ENCODE assay signal across 8 cellular contexts in genomic region chr4:3346146-3346545, GRCh38. TPM values are rescaled to one million over a fixed set of nuclear protein-coding genes. Genes with fewer than 3 reads are reported as not detected.
DNase-seq lines count a peak whose midpoint lies in the region; ATAC-seq lines count a peak whose summit lies in the region.

No MANE protein-coding gene starts in this region.

- peak; percentile 88 for ATAC-seq in activated CD8-positive, alpha-beta memory T cell treated with anti-CD3 and anti-CD28 coated beads, Interleukin-2, amount 10 ng/mL, durations not matched to agents 7 days and 5 days
- no peak for ATAC-seq in HG03460 (IDR thresholded peaks at IDR 0.05; ENCODE audit: unreplicated experiment)

- no peak overlapping the region for H4K8ac ChIP-seq in trophoblast cell (ENCODE audit: low read depth, low read length)

- no peak overlapping the region for H3K4me3 Mint-ChIP-seq in activated CD4-positive, alpha-beta memory T cell treated with anti-CD3 and anti-CD28 coated beads for 36 hours
- no peak overlapping the region for H3K4me3 Mint-ChIP-seq in activated CD4-positive, alpha-beta memory T cell treated with anti-CD3 and anti-CD28 coated beads, Interleukin-2, amount 10 ng/mL, durations not matched to agents 7 days and 5 days
- H3K4me3 Mint-ChIP-seq in activated CD8-positive, alpha-beta memory T cell treated with anti-CD3 and anti-CD28 coated beads, Interleukin-2, amount 10 ng/mL, durations not matched to agents 7 days and 5 days = no peak overlapping the region

- H4K12ac ChIP-seq in trophoblast cell (ENCODE audit: low read depth, low read length) = no peak overlapping the region

- no peaks in the 10 kb centered on the region for H3K79me1 ChIP-seq in trophoblast cell (ENCODE audit: low read length)

- no peak overlapping the region for H2BK12ac ChIP-seq in trophoblast cell (ENCODE audit: low read length)

- H3K4me1 Mint-ChIP-seq in activated CD4-positive, alpha-beta memory T cell treated with anti-CD3 and anti-CD28 coated beads for 36 hours (ENCODE audit: low read depth) = peaks cover 18% of the 10 kb centered on the region
- H3K4me1 Mint-ChIP-seq in activated CD4-positive, alpha-beta memory T cell treated with anti-CD3 and anti-CD28 coated beads, Interleukin-2, amount 10 ng/mL, durations not matched to agents 7 days and 5 days = peaks cover 6% of the 10 kb centered on the region
- peaks cover 11% of the 10 kb centered on the region for H3K4me1 Mint-ChIP-seq in activated CD8-positive, alpha-beta memory T cell treated with anti-CD3 and anti-CD28 coated beads, Interleukin-2, amount 10 ng/mL, durations not matched to agents 7 days and 5 days

- no peak overlapping the region for H2BK120ac ChIP-seq in trophoblast cell (ENCODE audit: insufficient read depth, low read length, poor library complexity)

- CTCF ChIA-PET in activated CD4-positive, alpha-beta memory T cell treated with anti-CD3 and anti-CD28 coated beads for 36 hours (lab: Charles Lee) = interaction anchor here (0.6 to 2.7 kb wide), 23 partner anchors 8 to 535 kb away, joined by 3 to 33 read pairs (median 4); partner anchors contain the start of gene HGFAC
- CTCF ChIA-PET in activated CD4-positive, alpha-beta memory T cell treated with anti-CD3 and anti-CD28 coated beads, Interleukin-2, amount 10 ng/mL, durations not matched to agents 7 days and 5 days (lab: Charles Lee) = interaction anchor here (0.6 to 1.9 kb wide), 17 partner anchors 9 to 535 kb away, joined by 3 to 10 read pairs (median 4); partner anchors contain the start of gene HGFAC
- CTCF ChIA-PET in activated CD8-positive, alpha-beta memory T cell treated with anti-CD3 and anti-CD28 coated beads, Interleukin-2, amount 10 ng/mL, durations not matched to agents 7 days and 5 days (lab: Charles Lee) = interaction anchor here (0.9 to 2.4 kb wide), 14 partner anchors 8 to 535 kb away, joined by 3 to 17 read pairs (median 3); no protein-coding TSS in a partner anchor

- no peaks in the 10 kb centered on the region for H3K79me2 ChIP-seq in trophoblast cell (ENCODE audit: control insufficient read depth, insufficient read depth, low read length, poor library complexity)

- peak; percentile 28 for DNase-seq in activated CD4-positive, alpha-beta memory T cell treated with anti-CD3 and anti-CD28 coated beads for 36 hours
- DNase-seq in activated CD4-positive, alpha-beta memory T cell treated with anti-CD3 and anti-CD28 coated beads, Interleukin-2, amount 10 ng/mL, durations not matched to agents 7 days and 5 days = no peak
- DNase-seq in HCEC 1CT (peak; percentile 60), NCI-H2107 treated with DMSO at 0.1 percent for 48 hours (lab: John Stamatoyannopoulos, UW; ENCODE audit: unreplicated experiment) (peak; percentile 57), glomerular visceral epithelial cell (ENCODE audit: extremely low spot score) (peak; percentile 76), trophoblast cell (peak; percentile 22 to 85)
- peak; percentile 50 for DNase-seq in activated CD8-positive, alpha-beta memory T cell treated with anti-CD3 and anti-CD28 coated beads, Interleukin-2, amount 10 ng/mL, durations not matched to agents 7 days and 5 days

- H3K9ac ChIP-seq in trophoblast cell (ENCODE audit: low read length) = no peak overlapping the region

- intact Hi-C loops in activated CD4-positive, alpha-beta memory T cell treated with anti-CD3 and anti-CD28 coated beads for 36 hours (cut with micrococcal nuclease) = loop anchor here (1.0 kb wide), 1 partner anchor 97 kb away; no protein-coding TSS in a partner anchor

- H4K91ac ChIP-seq in trophoblast cell (ENCODE audit: low read depth, low read length) = no peak overlapping the region

- H3K27me3 ChIP-seq in trophoblast cell (ENCODE audit: insufficient read depth, low read length) = no peaks in the 10 kb centered on the region

- no CpG with 5 or more reads among the region's 4 CpGs for WGBS in trophoblast cell (ENCODE audit: extremely low coverage, insufficient coverage, insufficient read length)

- no peaks in the 10 kb centered on the region for H3K9me3 Mint-ChIP-seq in activated CD4-positive, alpha-beta memory T cell treated with anti-CD3 and anti-CD28 coated beads for 36 hours
- no peaks in the 10 kb centered on the region for H3K9me3 Mint-ChIP-seq in activated CD4-positive, alpha-beta memory T cell treated with anti-CD3 and anti-CD28 coated beads, Interleukin-2, amount 10 ng/mL, durations not matched to agents 7 days and 5 days
- H3K9me3 Mint-ChIP-seq in activated CD8-positive, alpha-beta memory T cell treated with anti-CD3 and anti-CD28 coated beads, Interleukin-2, amount 10 ng/mL, durations not matched to agents 7 days and 5 days (ENCODE audit: low read depth) = no peaks in the 10 kb centered on the region

- H3K4ac ChIP-seq in trophoblast cell (ENCODE audit: low read depth, low read length) = no peak overlapping the region

- no peak overlapping the region for H3K27ac ChIP-seq in trophoblast cell (ENCODE audit: low read depth, low read length)

- H3K4me2 ChIP-seq in trophoblast cell (ENCODE audit: low read length) = no peak overlapping the region

- no peak overlapping the region for H2BK5ac ChIP-seq in trophoblast cell (ENCODE audit: low read depth, low read length, poor library complexity)

- H3K18ac ChIP-seq in trophoblast cell (ENCODE audit: low read length) = no peak overlapping the region

- no peaks in the 10 kb centered on the region for H3K27me3 Mint-ChIP-seq in activated CD4-positive, alpha-beta memory T cell treated with anti-CD3 and anti-CD28 coated beads for 36 hours
- H3K27me3 Mint-ChIP-seq in activated CD4-positive, alpha-beta memory T cell treated with anti-CD3 and anti-CD28 coated beads, Interleukin-2, amount 10 ng/mL, durations not matched to agents 7 days and 5 days = no peaks in the 10 kb centered on the region
- H3K27me3 Mint-ChIP-seq in activated CD8-positive, alpha-beta memory T cell treated with anti-CD3 and anti-CD28 coated beads, Interleukin-2, amount 10 ng/mL, durations not matched to agents 7 days and 5 days = peaks cover 4% of the 10 kb centered on the region

- H3K36me3 Mint-ChIP-seq in activated CD4-positive, alpha-beta memory T cell treated with anti-CD3 and anti-CD28 coated beads for 36 hours = no peaks in the 10 kb centered on the region
- no peaks in the 10 kb centered on the region for H3K36me3 Mint-ChIP-seq in activated CD4-positive, alpha-beta memory T cell treated with anti-CD3 and anti-CD28 coated beads, Interleukin-2, amount 10 ng/mL, durations not matched to agents 7 days and 5 days (ENCODE audit: low read depth)
- no peaks in the 10 kb centered on the region for H3K36me3 Mint-ChIP-seq in activated CD8-positive, alpha-beta memory T cell treated with anti-CD3 and anti-CD28 coated beads, Interleukin-2, amount 10 ng/mL, durations not matched to agents 7 days and 5 days

- H3K27ac Mint-ChIP-seq in activated CD4-positive, alpha-beta memory T cell treated with anti-CD3 and anti-CD28 coated beads for 36 hours = no peak overlapping the region
- no peak overlapping the region for H3K27ac Mint-ChIP-seq in activated CD4-positive, alpha-beta memory T cell treated with anti-CD3 and anti-CD28 coated beads, Interleukin-2, amount 10 ng/mL, durations not matched to agents 7 days and 5 days
- no peak overlapping the region for H3K27ac Mint-ChIP-seq in activated CD8-positive, alpha-beta memory T cell treated with anti-CD3 and anti-CD28 coated beads, Interleukin-2, amount 10 ng/mL, durations not matched to agents 7 days and 5 days

- H3K23ac ChIP-seq in trophoblast cell (ENCODE audit: low read length) = no peak overlapping the region

- H3K14ac ChIP-seq in trophoblast cell (ENCODE audit: low read length) = no peak overlapping the region

- peaks cover 3 to 11% of the 10 kb centered on the region in 2 experiments for H3K36me3 ChIP-seq in trophoblast cell (ENCODE audit: control insufficient read depth in 1 of 2, insufficient read depth in 2 of 2, low read length in 2 of 2)

- H2AK5ac ChIP-seq in trophoblast cell (ENCODE audit: low read length) = no peak overlapping the region

- H3K4me3 ChIP-seq in trophoblast cell (ENCODE audit: low read depth, low read length) = no peak overlapping the region

- POLR2A ChIA-PET in activated CD4-positive, alpha-beta memory T cell treated with anti-CD3 and anti-CD28 coated beads for 36 hours (lab: Charles Lee) = no interaction called here
- POLR2A ChIA-PET in activated CD4-positive, alpha-beta memory T cell treated with anti-CD3 and anti-CD28 coated beads, Interleukin-2, amount 10 ng/mL, durations not matched to agents 7 days and 5 days (lab: Charles Lee) = no interaction called here

- no peak overlapping the region for H2AFZ ChIP-seq in trophoblast cell (ENCODE audit: insufficient read depth, low read length, poor library complexity)

- H3K9me3 ChIP-seq in trophoblast cell (ENCODE audit: insufficient read depth, low read depth, low read length) = no peaks in the 10 kb centered on the region

- no peaks in the 10 kb centered on the region for H3K4me1 ChIP-seq in trophoblast cell (ENCODE audit: control insufficient read depth in 1 of 2, insufficient read depth in 2 of 2, low read length in 2 of 2)

RNA-seq across cellular contexts. Expression of gene RGS12, which starts 53.3 kb away (rescaled TPM):
- total RNA-seq in activated CD4-positive, alpha-beta memory T cell treated with anti-CD3 and anti-CD28 coated beads for 36 hours = 1 to 10 TPM; 8.6 to 8.8 TPM
- total RNA-seq in activated CD4-positive, alpha-beta memory T cell treated with anti-CD3 and anti-CD28 coated beads, Interleukin-2, amount 10 ng/mL, durations not matched to agents 7 days and 5 days = 1 to 10 TPM; 7.4 to 7.5 TPM
- total RNA-seq in activated CD8-positive, alpha-beta memory T cell treated with anti-CD3 and anti-CD28 coated beads, Interleukin-2, amount 10 ng/mL, durations not matched to agents 7 days and 5 days = 1 to 10 TPM; 2.1 to 5.0 TPM
- polyA plus RNA-seq in trophoblast cell (2013) = 12.0 and 14.8 TPM in 2 replicates
